In genomic region chr6:163940705-163941470, GRCh38 we compare ENCODE assay signal across 23 cellular contexts.
DNase-seq lines count a peak whose midpoint lies in the region; ATAC-seq and TF ChIP-seq lines count a peak whose summit lies in the region.
"Had no signal": no experiment of that assay in that cellular context is flagged by ENCODE, and none has a peak within 500 bp of the region (broad histone marks: within the 10 kb centered on the region; RNA-seq: fewer than 3 reads in every experiment).

No MANE protein-coding gene starts in this region.

- H3K4me1 ChIP-seq in GM23338 (ENCODE audit: insufficient read depth) (peaks cover 45% of the 10 kb centered on the region), SJSA1 (replicated peaks) (peaks cover 38% of the 10 kb centered on the region), tibial artery (peaks cover 0 to 23% (median 15%) of the 10 kb centered on the region in 4 donors), mammary epithelial cell (ENCODE audit: insufficient read depth, low read length) (no peaks in the 10 kb centered on the region)
- H3K4me1 ChIP-seq: breast epithelium had no signal

- CTCF ChIA-PET in mammary epithelial cell (lab: Charles Lee; ENCODE audit: low non-redundant PET), result no interaction called here

- in situ Hi-C loops in mammary epithelial cell (cut with MboI; ENCODE audit: low sequenced_read_pairs in 2 of 2), result no loop called here

- TF ChIP-seq CTCF in GM23338 (conservative IDR thresholded peaks at IDR 0.05; ENCODE audit: low read depth in 2 of 2) (no peak), omental fat pad (IDR thresholded peaks at IDR 0.05) (no peak), tibial artery (IDR thresholded peaks at IDR 0.05) (no peak), mammary epithelial cell (conservative IDR thresholded peaks at IDR 0.05 in 1 of 2, IDR thresholded peaks at IDR 0.05 in 1 of 2; ENCODE audit: extremely low read depth in 1 of 2, insufficient read depth in 1 of 2, low read depth in 1 of 2, low read length in 2 of 2) (no peak), type B pancreatic cell (conservative IDR thresholded peaks at IDR 0.05) (no peak)

- H3K27me3 ChIP-seq in GM23338 (ENCODE audit: insufficient read depth) (no peaks in the 10 kb centered on the region), SJSA1 (replicated peaks) (no peaks in the 10 kb centered on the region), tibial artery (no peaks in the 10 kb centered on the region), mammary epithelial cell (ENCODE audit: insufficient read depth, low read length) (no peaks in the 10 kb centered on the region)
- H3K27me3 ChIP-seq: breast epithelium had no signal

- DNase-seq in GM23338 (ENCODE audit: low spot score) (no peak), SJSA1 (ENCODE audit: low read depth in 1 of 2, low spot score in 2 of 2) (no peak), erythroblast (lab: John Stamatoyannopoulos, UW) (peak; percentile 9 to 11), omental fat pad (ENCODE audit: low spot score) (no peak), tibial artery (no peak), mammary epithelial cell (no peak), type B pancreatic cell (ENCODE audit: extremely low spot score, unreplicated experiment) (no peak), cerebellar nuclear complex (lab: John Stamatoyannopoulos, UW) (no peak)
- DNase-seq: activated naive CD8-positive, alpha-beta T cell treated with anti-CD3 and anti-CD28 coated beads for 36 hours; CD4-positive, alpha-beta T cell; DMS53; MM.1S; NCI-H187; NCI-H2227 treated with DMSO at 0.1 percent for 48 hours; PC-9; small intestine; stimulated activated CD4-positive, alpha-beta T cell treated with anti-CD3 and anti-CD28 coated beads, Interleukin-4, amount 100 ng/mL, for 1 hour had no signal

- peaks cover 7% of the 10 kb centered on the region for H3K27me3 Mint-ChIP-seq in GM23338 (ENCODE audit: insufficient read depth, low read depth, poor library complexity)
- H3K27me3 Mint-ChIP-seq in type B pancreatic cell, result peaks cover 10% of the 10 kb centered on the region

- 0 out of 2 replicates have a peak, but pooled peaks cover 6% of the 10 kb centered on the region for H3K9me2 ChIP-seq in GM23338 (ENCODE audit: insufficient read depth)

- H3K9me3 ChIP-seq in SJSA1 (replicated peaks), result no peaks in the 10 kb centered on the region
- no peaks in the 10 kb centered on the region for H3K9me3 ChIP-seq in tibial artery
- peaks cover 13% of the 10 kb centered on the region for H3K9me3 ChIP-seq in mammary epithelial cell (replicated peaks; ENCODE audit: insufficient read depth, low read length)
- H3K9me3 ChIP-seq: breast epithelium had no signal

- WGBS in mammary epithelial cell (ENCODE audit: low coverage, missing lambda C conversion rate), result 51% methylated on average over 7 of the region's 7 CpGs

- H3F3A ChIP-seq in GM23338 (replicated peaks; ENCODE audit: low read depth), result 0 out of 2 replicates have a peak, but pooled peaks cover 2% of the 10 kb centered on the region

- H3K4me1 Mint-ChIP-seq in GM23338 (peaks cover 55% of the 10 kb centered on the region), type B pancreatic cell (ENCODE audit: unreplicated experiment) (peaks cover 29% of the 10 kb centered on the region)
- H3K4me1 Mint-ChIP-seq: IgD-negative memory B cell had no signal

- H3K4me2 ChIP-seq in GM23338 (peak overlapping the region; percentile 67), mammary epithelial cell (ENCODE audit: insufficient read depth, low read depth, low read length) (no peak overlapping the region)
- H3K4me2 ChIP-seq: PC-9 had no signal

- peak overlapping the region; percentile 83; the same call in 1 of the 2 replicates for H2AFZ ChIP-seq in GM23338
- H2AFZ ChIP-seq in mammary epithelial cell (ENCODE audit: low read depth, low read length), result no peak overlapping the region
- H2AFZ ChIP-seq: PC-9 had no signal

- BruUV-seq in mammary epithelial cell (replicated peaks; lab: Mats Ljungman, UMichigan), result no TSS peak

- no peak for TF ChIP-seq POLR2A in erythroblast (IDR thresholded peaks at IDR 0.05; ENCODE audit: low read length)

- no peak overlapping the region for H3K27ac ChIP-seq in GM23338 (ENCODE audit: low read depth)
- H3K27ac ChIP-seq in SJSA1, result peak overlapping the region; percentile 15; the same call in 1 of the 2 replicates
- no peak overlapping the region for H3K27ac ChIP-seq in tibial artery
- no peak overlapping the region for H3K27ac ChIP-seq in mammary epithelial cell (ENCODE audit: insufficient read depth, low read depth, low read length)
- H3K27ac ChIP-seq: PC-9 had no signal

- H3K36me3 Mint-ChIP-seq in GM23338 (ENCODE audit: low read depth) (peaks cover 13% of the 10 kb centered on the region; the same call in 2 of the 3 replicates), type B pancreatic cell (no peaks in the 10 kb centered on the region)
- H3K36me3 Mint-ChIP-seq: activated naive CD8-positive, alpha-beta T cell treated with anti-CD3 and anti-CD28 coated beads for 36 hours; IgD-negative memory B cell had no signal

- no peak overlapping the region for H3K4me3 ChIP-seq in GM23338
- H3K4me3 ChIP-seq in SJSA1, result no peak overlapping the region
- H3K4me3 ChIP-seq in tibial artery, result no peak overlapping the region
- H3K4me3 ChIP-seq in mammary epithelial cell (replicated peaks in 1 of 3; ENCODE audit: insufficient read depth in 1 of 3, low read depth in 2 of 3, low read length in 3 of 3), result no peak overlapping the region
- H3K4me3 ChIP-seq: breast epithelium, PC-9 had no signal

- intact Hi-C loops in tibial artery (cut with DNase I; ENCODE audit: low total_unique reads), result loop anchor here (10.0 kb wide), 1 partner anchor 766 kb away; no protein-coding TSS in a partner anchor
- intact Hi-C loops in mammary epithelial cell (cut with micrococcal nuclease), result no loop called here

- H4K20me1 ChIP-seq in GM23338 (replicated peaks; ENCODE audit: insufficient read depth) (no peaks in the 10 kb centered on the region), mammary epithelial cell (ENCODE audit: insufficient read depth, low read length) (no peaks in the 10 kb centered on the region)

- H3K79me2 ChIP-seq in GM23338 (replicated peaks; ENCODE audit: insufficient read depth) (no peaks in the 10 kb centered on the region), mammary epithelial cell (ENCODE audit: insufficient read depth, low read length) (no peaks in the 10 kb centered on the region)

- H3K9me3 Mint-ChIP-seq in GM23338 (peaks cover 13% of the 10 kb centered on the region; the same call in 1 of the 3 replicates), type B pancreatic cell (peaks cover 5% of the 10 kb centered on the region)
- H3K9me3 Mint-ChIP-seq: activated naive CD8-positive, alpha-beta T cell treated with anti-CD3 and anti-CD28 coated beads for 36 hours; activated T-helper 1 cell treated with anti-CD3 and anti-CD28 coated beads, Interleukin-12 subunit alpha, Interleukin-12 subunit beta, Interleukin-2, Interleukin-4 antibody, amounts not matched to agents 30 ng/mL and 10 ng/mL and 1 ng/mL, durations not matched to agents 14 hours and 24 hours and 36 hours; CD4-positive, alpha-beta T cell; IgD-negative memory B cell had no signal

- H3K27ac Mint-ChIP-seq in GM23338, result 0 out of 2 replicates have a peak overlapping the region, but pooled peaks have one; percentile 57
- no peak overlapping the region for H3K27ac Mint-ChIP-seq in type B pancreatic cell
- H3K27ac Mint-ChIP-seq: activated naive CD8-positive, alpha-beta T cell treated with anti-CD3 and anti-CD28 coated beads for 36 hours; activated T-helper 1 cell treated with anti-CD3 and anti-CD28 coated beads, Interleukin-12 subunit alpha, Interleukin-12 subunit beta, Interleukin-2, Interleukin-4 antibody, amounts not matched to agents 30 ng/mL and 10 ng/mL and 1 ng/mL, durations not matched to agents 14 hours and 24 hours and 36 hours; CD4-positive, alpha-beta T cell; IgD-negative memory B cell had no signal

- no peak for ATAC-seq in GM23338
- ATAC-seq in omental fat pad (ENCODE audit: low FRiP score), result peak; percentile 53
- ATAC-seq: activated CD4-positive, CD25-positive, alpha-beta regulatory T cell treated with anti-CD3 and anti-CD28 coated beads, Interleukin-2, amount 50 U/mL, for 24 hours; esophagus mucosa; HCT116 had no signal

- dilution Hi-C loops in mammary epithelial cell (cut with HindIII; ENCODE audit: low sequenced_read_pairs), result no loop called here

- H3K4me3 Mint-ChIP-seq in GM23338 (no peak overlapping the region), type B pancreatic cell (no peak overlapping the region)
- H3K4me3 Mint-ChIP-seq: activated naive CD8-positive, alpha-beta T cell treated with anti-CD3 and anti-CD28 coated beads for 36 hours; activated T-helper 1 cell treated with anti-CD3 and anti-CD28 coated beads, Interleukin-12 subunit alpha, Interleukin-12 subunit beta, Interleukin-2, Interleukin-4 antibody, amounts not matched to agents 30 ng/mL and 10 ng/mL and 1 ng/mL, durations not matched to agents 14 hours and 24 hours and 36 hours; CD4-positive, alpha-beta T cell; IgD-negative memory B cell had no signal

- H3K36me3 ChIP-seq in GM23338 (ENCODE audit: insufficient read depth) (no peaks in the 10 kb centered on the region), SJSA1 (no peaks in the 10 kb centered on the region), tibial artery (no peaks in the 10 kb centered on the region), mammary epithelial cell (ENCODE audit: insufficient read depth, low read length) (no peaks in the 10 kb centered on the region)
- H3K36me3 ChIP-seq: breast epithelium had no signal

- no peak overlapping the region for H3K9ac ChIP-seq in mammary epithelial cell (ENCODE audit: insufficient read depth, low read length)

TF ChIP-seq in GM23338, 12 proteins besides CTCF, POLR2A, EP300 and RAD21:
- TF ChIP-seq EZH2phosphoT487 (IDR thresholded peaks at IDR 0.05; ENCODE audit: unreplicated experiment), result no peak
- 0 out of 2 replicates have a peak, but pooled peaks have one; percentile 38 for TF ChIP-seq ZNF331 (CRISPR knock-in tag; IDR thresholded peaks at IDR 0.05; ENCODE audit: low read depth)
- TF ChIP-seq JUNB (IDR thresholded peaks at IDR 0.05; ENCODE audit: unreplicated experiment), result no peak
- no peak for TF ChIP-seq EZH2 (IDR thresholded peaks at IDR 0.05; ENCODE audit: low read depth, unreplicated experiment)
- 0 out of 2 replicates have a peak, but pooled peaks have one; percentile 40 for TF ChIP-seq CREB1 (CRISPR knock-in tag; IDR thresholded peaks at IDR 0.05; ENCODE audit: low read depth)
- peak; percentile 97 for TF ChIP-seq ZNF114 (CRISPR knock-in tag; IDR thresholded peaks at IDR 0.05)

Comparison
In these comparisons a context has a peak if more than half of its experiments do, and no peak if none do; other contexts are left out.
1. DNase-seq: peak in erythroblast (2 of 2); none in GM23338 (single experiment), SJSA1 (0 of 2), omental fat pad (single experiment), tibial artery (0 of 2), mammary epithelial cell (single experiment), type B pancreatic cell (single experiment) and cerebellar nuclear complex (0 of 2).